8 cellular contexts compared by ENCODE assay signal in the genomic region with DNA sequence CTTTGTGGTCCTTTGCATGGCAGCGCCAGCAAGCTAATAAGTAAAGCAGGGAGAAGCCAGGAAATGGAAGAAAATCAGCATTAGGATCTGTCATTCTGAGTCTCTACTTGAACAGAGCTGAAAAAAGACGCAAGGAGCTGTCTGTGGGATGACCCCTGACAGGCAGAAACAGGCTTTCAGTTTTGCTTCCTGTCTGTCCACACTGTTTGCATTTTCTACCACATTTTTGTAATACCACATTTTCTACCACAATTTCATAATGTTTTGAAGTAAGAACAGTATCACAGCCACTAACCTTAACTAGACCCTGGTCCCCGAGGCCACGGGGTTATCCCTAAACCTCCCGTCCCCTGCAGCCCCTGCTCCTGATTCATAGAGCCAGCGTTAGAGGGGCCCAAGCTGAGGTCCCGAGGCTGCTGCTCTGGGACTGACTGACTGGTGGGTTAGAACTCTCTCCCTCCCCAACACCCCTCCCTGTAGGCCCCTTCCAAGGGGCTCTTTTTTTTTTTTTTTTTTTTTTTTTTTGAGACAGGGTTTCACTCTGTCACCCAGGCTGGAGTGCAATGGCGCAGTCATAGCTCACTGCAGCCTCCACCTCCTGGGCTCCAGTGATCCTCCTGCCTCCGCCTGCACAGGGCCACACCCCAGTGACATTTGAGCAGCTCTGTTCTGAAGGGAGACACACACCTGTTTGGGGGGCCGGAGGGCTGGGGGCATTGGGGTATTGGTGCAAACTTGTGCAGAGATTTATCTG.
A peak's percentile ranks its signal among the peaks of the same experiment; 100 is the strongest.
DNase-seq lines count a peak whose midpoint lies in the region; ATAC-seq and TF ChIP-seq lines count a peak whose summit lies in the region.

No MANE protein-coding gene starts in this region.

- no peak for TF ChIP-seq CTCF in RWPE1 (conservative IDR thresholded peaks at IDR 0.05; ENCODE audit: low read depth)

- POLR2A ChIA-PET in RWPE1 (lab: Yijun Ruan, JAX; ENCODE audit: low non-redundant PET), result interaction anchor here (0.6 to 1.4 kb wide), 2 partner anchors 8 to 224 kb away, joined by 4 to 5 read pairs; a partner anchor contains a TSS

- DNase-seq in activated CD4-positive, alpha-beta T cell treated with anti-CD3 and anti-CD28 coated beads, Interleukin-2, amount 50 U/mL, for 48 hours, result peak; percentile 46 to 55
- no peak for DNase-seq in activated CD4-positive, alpha-beta T cell treated with anti-CD3 and anti-CD28 coated beads for 4 hours
- DNase-seq in RWPE1 (ENCODE audit: low spot score) (no peak), hepatic stellate cell (ENCODE audit: low spot score) (peak; percentile 89), SW 1271 (lab: John Stamatoyannopoulos, UW) (no peak), substantia nigra (lab: John Stamatoyannopoulos, UW) (no peak)

- H3K27ac ChIP-seq in RWPE1 (peak overlapping the region; percentile 93), substantia nigra (ENCODE audit: low read depth, low read length, poor library complexity, severe bottlenecking) (no peak overlapping the region)

- peak; percentile 73 for ATAC-seq in HG02852 (IDR thresholded peaks at IDR 0.05; ENCODE audit: unreplicated experiment)
- ATAC-seq in GM21360 (IDR thresholded peaks at IDR 0.05; ENCODE audit: unreplicated experiment), result no peak

- CTCF ChIA-PET in RWPE1 (lab: Yijun Ruan, JAX), result interaction anchor here (0.6 to 3.0 kb wide), 5 partner anchors 29 to 56 kb away, joined by 3 to 16 read pairs (median 4); a partner anchor contains a TSS

Comparison
In these comparisons a context has a peak if more than half of its experiments do, and no peak if none do; other contexts are left out.
1. DNase-seq: peak in activated CD4-positive, alpha-beta T cell treated with anti-CD3 and anti-CD28 coated beads, Interleukin-2, amount 50 U/mL, for 48 hours (2 of 2) and hepatic stellate cell (single experiment); none in activated CD4-positive, alpha-beta T cell treated with anti-CD3 and anti-CD28 coated beads for 4 hours (0 of 2), RWPE1 (single experiment), SW 1271 (0 of 2) and substantia nigra (0 of 49).